ENCODE assay signal across 1 cellular context in the genomic region with DNA sequence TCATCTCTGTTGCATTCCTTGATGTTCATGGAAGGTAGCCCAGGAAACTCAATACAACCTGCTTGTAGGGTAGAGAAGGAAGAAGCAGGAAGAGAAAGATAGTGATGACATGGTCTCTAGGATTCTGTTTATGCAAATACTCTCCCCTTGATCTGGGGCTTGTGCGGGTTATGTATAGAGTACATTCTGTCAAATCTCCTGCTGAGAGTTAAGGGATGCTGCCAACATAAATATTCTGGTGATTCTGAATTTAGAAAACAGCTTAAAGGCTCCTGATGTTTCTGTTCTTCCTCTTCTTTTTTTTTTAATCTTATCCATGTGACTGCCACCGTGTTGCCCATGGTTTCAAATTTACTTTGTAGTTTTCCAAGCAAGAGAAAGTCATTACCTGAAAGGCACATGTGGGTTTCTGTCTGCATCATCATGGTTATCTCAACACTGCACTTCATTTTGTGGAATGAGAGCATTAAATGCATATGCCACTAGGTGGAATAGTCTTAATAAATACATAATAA.
TF ChIP-seq lines count a peak whose summit lies in the region.

No MANE protein-coding gene starts in this region.

TF ChIP-seq in HEK293, 187 proteins besides CTCF, POLR2A, EP300 and RAD21 (continued from another document):
- TF ChIP-seq, protein P1, sequence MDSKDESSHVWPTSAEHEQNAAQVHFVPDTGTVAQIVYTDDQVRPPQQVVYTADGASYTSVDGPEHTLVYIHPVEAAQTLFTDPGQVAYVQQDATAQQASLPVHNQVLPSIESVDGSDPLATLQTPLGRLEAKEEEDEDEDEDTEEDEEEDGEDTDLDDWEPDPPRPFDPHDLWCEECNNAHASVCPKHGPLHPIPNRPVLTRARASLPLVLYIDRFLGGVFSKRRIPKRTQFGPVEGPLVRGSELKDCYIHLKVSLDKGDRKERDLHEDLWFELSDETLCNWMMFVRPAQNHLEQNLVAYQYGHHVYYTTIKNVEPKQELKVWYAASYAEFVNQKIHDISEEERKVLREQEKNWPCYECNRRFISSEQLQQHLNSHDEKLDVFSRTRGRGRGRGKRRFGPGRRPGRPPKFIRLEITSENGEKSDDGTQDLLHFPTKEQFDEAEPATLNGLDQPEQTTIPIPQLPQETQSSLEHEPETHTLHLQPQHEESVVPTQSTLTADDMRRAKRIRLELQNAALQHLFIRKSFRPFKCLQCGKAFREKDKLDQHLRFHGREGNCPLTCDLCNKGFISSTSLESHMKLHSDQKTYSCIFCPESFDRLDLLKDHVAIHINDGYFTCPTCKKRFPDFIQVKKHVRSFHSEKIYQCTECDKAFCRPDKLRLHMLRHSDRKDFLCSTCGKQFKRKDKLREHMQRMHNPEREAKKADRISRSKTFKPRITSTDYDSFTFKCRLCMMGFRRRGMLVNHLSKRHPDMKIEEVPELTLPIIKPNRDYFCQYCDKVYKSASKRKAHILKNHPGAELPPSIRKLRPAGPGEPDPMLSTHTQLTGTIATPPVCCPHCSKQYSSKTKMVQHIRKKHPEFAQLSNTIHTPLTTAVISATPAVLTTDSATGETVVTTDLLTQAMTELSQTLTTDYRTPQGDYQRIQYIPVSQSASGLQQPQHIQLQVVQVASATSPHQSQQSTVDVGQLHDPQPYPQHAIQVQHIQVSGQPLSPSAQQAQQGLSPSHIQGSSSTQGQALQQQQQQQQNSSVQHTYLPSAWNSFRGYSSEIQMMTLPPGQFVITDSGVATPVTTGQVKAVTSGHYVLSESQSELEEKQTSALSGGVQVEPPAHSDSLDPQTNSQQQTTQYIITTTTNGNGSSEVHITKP (tag by site-specific recombination; IDR thresholded peaks at IDR 0.05): no peak
- TF ChIP-seq KLF8 (tag by site-specific recombination; IDR thresholded peaks at IDR 0.05) (0 out of 2 replicates have a peak, but pooled peaks have one; percentile 30), ZNF654 (tag by site-specific recombination; IDR thresholded peaks at IDR 0.05; ENCODE audit: low read depth) (peak; percentile 9; the same call in 1 of the 2 replicates), FEZF1 (tag by site-specific recombination; IDR thresholded peaks at IDR 0.05) (peak; percentile 36), GLIS1 (tag by site-specific recombination; IDR thresholded peaks at IDR 0.05) (peak; percentile 18; the same call in 1 of the 2 replicates), KLF10 (tag by site-specific recombination; IDR thresholded peaks at IDR 0.05) (no peak), ZNF24 (tag by site-specific recombination; IDR thresholded peaks at IDR 0.05) (peak; percentile 18; the same call in 1 of the 2 replicates), WT1 (tag by site-specific recombination; IDR thresholded peaks at IDR 0.05) (peak; percentile 76)
- TF ChIP-seq, protein P2, sequence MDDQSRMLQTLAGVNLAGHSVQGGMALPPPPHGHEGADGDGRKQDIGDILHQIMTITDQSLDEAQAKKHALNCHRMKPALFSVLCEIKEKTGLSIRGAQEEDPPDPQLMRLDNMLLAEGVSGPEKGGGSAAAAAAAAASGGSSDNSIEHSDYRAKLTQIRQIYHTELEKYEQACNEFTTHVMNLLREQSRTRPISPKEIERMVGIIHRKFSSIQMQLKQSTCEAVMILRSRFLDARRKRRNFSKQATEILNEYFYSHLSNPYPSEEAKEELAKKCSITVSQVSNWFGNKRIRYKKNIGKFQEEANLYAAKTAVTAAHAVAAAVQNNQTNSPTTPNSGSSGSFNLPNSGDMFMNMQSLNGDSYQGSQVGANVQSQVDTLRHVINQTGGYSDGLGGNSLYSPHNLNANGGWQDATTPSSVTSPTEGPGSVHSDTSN (CRISPR knock-in tag; IDR thresholded peaks at IDR 0.05): no peak
- TF ChIP-seq, protein P3, sequence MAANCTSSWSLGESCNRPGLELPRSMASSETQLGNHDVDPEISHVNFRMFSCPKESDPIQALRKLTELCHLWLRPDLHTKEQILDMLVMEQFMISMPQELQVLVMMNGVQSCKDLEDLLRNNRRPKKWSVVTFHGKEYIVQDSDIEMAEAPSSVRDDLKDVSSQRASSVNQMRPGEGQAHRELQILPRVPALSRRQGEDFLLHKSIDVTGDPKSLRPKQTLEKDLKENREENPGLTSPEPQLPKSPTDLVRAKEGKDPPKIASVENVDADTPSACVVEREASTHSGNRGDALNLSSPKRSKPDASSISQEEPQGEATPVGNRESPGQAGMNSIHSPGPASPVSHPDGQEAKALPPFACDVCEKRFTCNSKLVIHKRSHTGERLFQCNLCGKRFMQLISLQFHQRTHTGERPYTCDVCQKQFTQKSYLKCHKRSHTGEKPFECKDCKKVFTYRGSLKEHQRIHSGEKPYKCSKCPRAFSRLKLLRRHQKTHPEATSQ (tag by site-specific recombination; IDR thresholded peaks at IDR 0.05): no peak
- TF ChIP-seq, protein P4, sequence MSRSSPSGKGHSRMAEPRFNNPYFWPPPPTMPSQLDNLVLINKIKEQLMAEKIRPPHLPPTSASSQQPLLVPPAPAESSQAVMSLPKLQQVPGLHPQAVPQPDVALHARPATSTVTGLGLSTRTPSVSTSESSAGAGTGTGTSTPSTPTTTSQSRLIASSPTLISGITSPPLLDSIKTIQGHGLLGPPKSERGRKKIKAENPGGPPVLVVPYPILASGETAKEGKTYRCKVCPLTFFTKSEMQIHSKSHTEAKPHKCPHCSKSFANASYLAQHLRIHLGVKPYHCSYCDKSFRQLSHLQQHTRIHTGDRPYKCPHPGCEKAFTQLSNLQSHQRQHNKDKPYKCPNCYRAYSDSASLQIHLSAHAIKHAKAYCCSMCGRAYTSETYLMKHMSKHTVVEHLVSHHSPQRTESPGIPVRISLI (tag by site-specific recombination; IDR thresholded peaks at IDR 0.05): peak; percentile 44; the same call in 1 of the 2 replicates
- TF ChIP-seq, protein P5, sequence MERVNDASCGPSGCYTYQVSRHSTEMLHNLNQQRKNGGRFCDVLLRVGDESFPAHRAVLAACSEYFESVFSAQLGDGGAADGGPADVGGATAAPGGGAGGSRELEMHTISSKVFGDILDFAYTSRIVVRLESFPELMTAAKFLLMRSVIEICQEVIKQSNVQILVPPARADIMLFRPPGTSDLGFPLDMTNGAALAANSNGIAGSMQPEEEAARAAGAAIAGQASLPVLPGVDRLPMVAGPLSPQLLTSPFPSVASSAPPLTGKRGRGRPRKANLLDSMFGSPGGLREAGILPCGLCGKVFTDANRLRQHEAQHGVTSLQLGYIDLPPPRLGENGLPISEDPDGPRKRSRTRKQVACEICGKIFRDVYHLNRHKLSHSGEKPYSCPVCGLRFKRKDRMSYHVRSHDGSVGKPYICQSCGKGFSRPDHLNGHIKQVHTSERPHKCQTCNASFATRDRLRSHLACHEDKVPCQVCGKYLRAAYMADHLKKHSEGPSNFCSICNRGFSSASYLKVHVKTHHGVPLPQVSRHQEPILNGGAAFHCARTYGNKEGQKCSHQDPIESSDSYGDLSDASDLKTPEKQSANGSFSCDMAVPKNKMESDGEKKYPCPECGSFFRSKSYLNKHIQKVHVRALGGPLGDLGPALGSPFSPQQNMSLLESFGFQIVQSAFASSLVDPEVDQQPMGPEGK (tag by site-specific recombination; IDR thresholded peaks at IDR 0.05): 0 out of 2 replicates have a peak, but pooled peaks have one; percentile 13
